Comparison of ENCODE assay signal across 19 cellular contexts in genomic region chr2:43078301-43078700, GRCh38.
DNase-seq lines count a peak whose midpoint lies in the region; ATAC-seq, FAIRE-seq and TF ChIP-seq lines count a peak whose summit lies in the region.
"Had no signal": no experiment of that assay in that cellular context is flagged by ENCODE, and none has a peak within 500 bp of the region (broad histone marks: within the 10 kb centered on the region; RNA-seq: fewer than 3 reads in every experiment).

No MANE protein-coding gene starts in this region.

- H3K4ac ChIP-seq in mesenchymal stem cell (ENCODE audit: low read depth in 1 of 2, low read length in 2 of 2) (no peak overlapping the region), trophoblast cell (ENCODE audit: low read depth, low read length) (no peak overlapping the region)

- H3K79me2 ChIP-seq in trophoblast cell (ENCODE audit: control insufficient read depth, insufficient read depth, low read length, poor library complexity) (peaks cover 2% of the 10 kb centered on the region), PC-3 (ENCODE audit: low read length) (peaks cover 6% of the 10 kb centered on the region)

- H3K27me3 ChIP-seq in mesenchymal stem cell (ENCODE audit: control insufficient read depth in 1 of 2, insufficient read depth in 1 of 2, low read length in 2 of 2): no peaks in the 10 kb centered on the region
- no peaks in the 10 kb centered on the region for H3K27me3 ChIP-seq in trophoblast cell (ENCODE audit: insufficient read depth, low read length)
- H3K27me3 ChIP-seq in PC-3 (ENCODE audit: low read length): no peaks in the 10 kb centered on the region
- H3K27me3 ChIP-seq: BLaER1 had no signal

- no peak overlapping the region for H3K4me3 Mint-ChIP-seq in HFFc6
- H3K4me3 Mint-ChIP-seq: CD4-positive, alpha-beta memory T cell had no signal

- DNase-seq in HFFc6 (no peak), RWPE1 (ENCODE audit: low spot score) (no peak), mesenchymal stem cell (no peak), trophoblast cell (no peak), PC-3 (no peak), RCC 7860 (ENCODE audit: low spot score) (no peak), NCI-H524 treated with DMSO at 0.1 percent for 48 hours (lab: John Stamatoyannopoulos, UW) (no peak)
- DNase-seq: ACHN; CD4-positive, alpha-beta memory T cell; NCI-H1092 treated with DMSO at 0.1 percent for 48 hours; NCI-H1436 treated with DMSO at 0.1 percent for 48 hours; NCI-H1930; Right ventricle myocardium superior had no signal

- no peak overlapping the region for H2BK5ac ChIP-seq in mesenchymal stem cell (ENCODE audit: low read depth, low read length, poor library complexity, severe bottlenecking)
- H2BK5ac ChIP-seq in trophoblast cell (ENCODE audit: low read depth, low read length, poor library complexity): no peak overlapping the region

- H3K27ac Mint-ChIP-seq in HFFc6: peak overlapping the region; percentile 17; the same call in 1 of the 2 replicates

- peak overlapping the region; percentile 100 for H3K27ac ChIP-seq in RWPE1
- no peak overlapping the region for H3K27ac ChIP-seq in mesenchymal stem cell (ENCODE audit: low read length, poor library complexity, severe bottlenecking)
- no peak overlapping the region for H3K27ac ChIP-seq in trophoblast cell (ENCODE audit: low read depth, low read length)
- no peak overlapping the region for H3K27ac ChIP-seq in PC-3 (ENCODE audit: low read length)
- H3K27ac ChIP-seq: BLaER1 had no signal

- H4K91ac ChIP-seq in mesenchymal stem cell (ENCODE audit: low read length): no peak overlapping the region
- no peak overlapping the region for H4K91ac ChIP-seq in trophoblast cell (ENCODE audit: low read depth, low read length)

- no peak overlapping the region for H3K4me3 ChIP-seq in mesenchymal stem cell (ENCODE audit: insufficient read depth in 1 of 2, low read depth in 1 of 2, low read length in 2 of 2)
- H3K4me3 ChIP-seq in trophoblast cell (ENCODE audit: low read depth, low read length): no peak overlapping the region
- no peak overlapping the region for H3K4me3 ChIP-seq in PC-3 (ENCODE audit: low read length)
- H3K4me3 ChIP-seq: BLaER1, K562 had no signal

- no peaks in the 10 kb centered on the region; the same call in 1 of the 2 replicates for H3K36me3 Mint-ChIP-seq in HFFc6 (ENCODE audit: low read depth)
- H3K36me3 Mint-ChIP-seq: CD4-positive, alpha-beta memory T cell had no signal

- H3K14ac ChIP-seq in mesenchymal stem cell (ENCODE audit: low read length in 2 of 2): no peak overlapping the region
- H3K14ac ChIP-seq in trophoblast cell (ENCODE audit: low read length): no peak overlapping the region

- no peaks in the 10 kb centered on the region for H3K9me3 Mint-ChIP-seq in HFFc6

- H4K20me1 ChIP-seq in PC-3 (ENCODE audit: low read length): no peaks in the 10 kb centered on the region
- H4K20me1 ChIP-seq: BLaER1 had no signal

- peak overlapping the region in 1 of 2 experiments; percentile 63 for H3K18ac ChIP-seq in mesenchymal stem cell (ENCODE audit: low read depth in 1 of 2, low read length in 2 of 2)
- no peak overlapping the region for H3K18ac ChIP-seq in trophoblast cell (ENCODE audit: low read length)

- BruUV-seq in PC-3 (replicated peaks; lab: Mats Ljungman, UMichigan): no TSS peak

- H2BK15ac ChIP-seq in mesenchymal stem cell (ENCODE audit: low read depth, poor library complexity, severe bottlenecking): no peak overlapping the region

- no peaks in the 10 kb centered on the region for H3K9me2 ChIP-seq in PC-3 (replicated peaks; ENCODE audit: low read length)

- TF ChIP-seq CTCF in HFFc6 (IDR thresholded peaks at IDR 0.05): no peak
- no peak for TF ChIP-seq CTCF in RWPE1 (conservative IDR thresholded peaks at IDR 0.05; ENCODE audit: low read depth)
- TF ChIP-seq CTCF in PC-3 (conservative IDR thresholded peaks at IDR 0.05; ENCODE audit: low read depth, low read length): no peak

- H3K36me3 ChIP-seq in mesenchymal stem cell (ENCODE audit: control insufficient read depth in 1 of 2, insufficient read depth in 2 of 2, low read depth in 1 of 2, low read length in 2 of 2): no peaks in the 10 kb centered on the region
- H3K36me3 ChIP-seq in trophoblast cell (ENCODE audit: control insufficient read depth in 1 of 2, insufficient read depth in 2 of 2, low read length in 2 of 2): no peaks in the 10 kb centered on the region
- H3K36me3 ChIP-seq in PC-3 (ENCODE audit: low read depth, low read length): no peaks in the 10 kb centered on the region
- H3K36me3 ChIP-seq: BLaER1 had no signal

- H3K4me1 Mint-ChIP-seq in HFFc6 (ENCODE audit: low read depth): peaks cover 77% of the 10 kb centered on the region

- peaks cover 3% of the 10 kb centered on the region for H3F3A ChIP-seq in PC-3 (ENCODE audit: low read length, unreplicated experiment)

- H3K4me2 ChIP-seq in mesenchymal stem cell (ENCODE audit: low read length, poor library complexity, severe bottlenecking) (no peak overlapping the region), trophoblast cell (ENCODE audit: low read length) (no peak overlapping the region), PC-3 (ENCODE audit: low read length) (no peak overlapping the region)
- H3K4me2 ChIP-seq: BLaER1 had no signal

- no peak overlapping the region for H3K9ac ChIP-seq in mesenchymal stem cell (ENCODE audit: low read length)
- H3K9ac ChIP-seq in trophoblast cell (ENCODE audit: low read length): no peak overlapping the region
- no peak overlapping the region for H3K9ac ChIP-seq in PC-3 (ENCODE audit: low read length)
- H3K9ac ChIP-seq: BLaER1 had no signal

- H3K23ac ChIP-seq in mesenchymal stem cell (ENCODE audit: low read length in 2 of 2) (no peak overlapping the region), trophoblast cell (ENCODE audit: low read length) (no peak overlapping the region)

- H3K4me1 ChIP-seq in mesenchymal stem cell (ENCODE audit: control insufficient read depth, insufficient read depth, low read depth, low read length): peaks cover 47% of the 10 kb centered on the region
- H3K4me1 ChIP-seq in trophoblast cell (ENCODE audit: control insufficient read depth in 1 of 2, insufficient read depth in 2 of 2, low read length in 2 of 2): peaks cover 31% of the 10 kb centered on the region in 2 experiments
- H3K4me1 ChIP-seq in PC-3 (ENCODE audit: insufficient read depth, low read length): peaks cover 48% of the 10 kb centered on the region

- H2AK5ac ChIP-seq in mesenchymal stem cell (ENCODE audit: low read length, severe bottlenecking): peak overlapping the region; percentile 3
- peak overlapping the region; percentile 40 for H2AK5ac ChIP-seq in trophoblast cell (ENCODE audit: low read length)

- no peak for ATAC-seq in PC-3
- ATAC-seq: HCT116, K562 had no signal

- no peaks in the 10 kb centered on the region; the same call in 1 of the 2 replicates for H3K27me3 Mint-ChIP-seq in HFFc6 (ENCODE audit: insufficient read depth)
- H3K27me3 Mint-ChIP-seq: CD4-positive, alpha-beta memory T cell had no signal

- intact Hi-C loops in PC-3 (cut with micrococcal nuclease): loop anchor here (10.0 kb wide), 1 partner anchor 146 kb away; the partner anchor contains the start of gene ZFP36L2

- POLR2A ChIA-PET in RWPE1 (lab: Yijun Ruan, JAX; ENCODE audit: low non-redundant PET): interaction anchor here (0.6 kb wide), 1 partner anchor 105 kb away, joined by 3 read pairs; no protein-coding TSS in a partner anchor
- POLR2A ChIA-PET in PC-3 (lab: Charles Lee; ENCODE audit: unreplicated experiment): no interaction called here

- WGBS in mesenchymal stem cell: 97% methylated on average over 5 of the region's 5 CpGs
- no CpG with 5 or more reads among the region's 5 CpGs for WGBS in trophoblast cell (ENCODE audit: extremely low coverage, insufficient coverage, insufficient read length)

- no peak overlapping the region for H4K12ac ChIP-seq in trophoblast cell (ENCODE audit: low read depth, low read length)

- no peaks in the 10 kb centered on the region for H3K79me1 ChIP-seq in mesenchymal stem cell (replicated peaks; ENCODE audit: low read length, poor library complexity, severe bottlenecking)
- peaks cover 29% of the 10 kb centered on the region for H3K79me1 ChIP-seq in trophoblast cell (ENCODE audit: low read length)

- H4K8ac ChIP-seq in mesenchymal stem cell (ENCODE audit: low read length) (no peak overlapping the region), trophoblast cell (ENCODE audit: low read depth, low read length) (no peak overlapping the region)

- H2BK120ac ChIP-seq in mesenchymal stem cell (ENCODE audit: low read depth, low read length): no peak overlapping the region
- no peak overlapping the region for H2BK120ac ChIP-seq in trophoblast cell (ENCODE audit: insufficient read depth, low read length, poor library complexity)

- no peaks in the 10 kb centered on the region for H3K9me3 ChIP-seq in mesenchymal stem cell (ENCODE audit: control insufficient read depth, low read length)
- peaks cover 2% of the 10 kb centered on the region for H3K9me3 ChIP-seq in trophoblast cell (ENCODE audit: insufficient read depth, low read depth, low read length)
- no peaks in the 10 kb centered on the region for H3K9me3 ChIP-seq in PC-3 (ENCODE audit: low read length)
- H3K9me3 ChIP-seq: BLaER1, Caco-2 had no signal

- H2BK12ac ChIP-seq in mesenchymal stem cell (ENCODE audit: low read length in 2 of 2): peak overlapping the region; percentile 6 to 73
- H2BK12ac ChIP-seq in trophoblast cell (ENCODE audit: low read length): no peak overlapping the region

- FAIRE-seq in RCC 7860 (lab: Jason Lieb, UNC): no peak
- FAIRE-seq: GM12892, H1 had no signal

- CTCF ChIA-PET in RWPE1 (lab: Yijun Ruan, JAX): no interaction called here
- CTCF ChIA-PET in PC-3 (lab: Charles Lee): no interaction called here

- no peak overlapping the region for H2AFZ ChIP-seq in mesenchymal stem cell (ENCODE audit: low read depth, low read length)
- no peak overlapping the region for H2AFZ ChIP-seq in trophoblast cell (ENCODE audit: insufficient read depth, low read length, poor library complexity)
- H2AFZ ChIP-seq in PC-3 (ENCODE audit: low read length): no peak overlapping the region
